Comparison of ENCODE assay signal across 1 cellular context in genomic region chr2:240585681-240586197, GRCh38.
TF ChIP-seq lines count a peak whose summit lies in the region.

No MANE protein-coding gene starts in this region.

TF ChIP-seq in GM23338, 12 proteins besides CTCF, POLR2A, EP300 and RAD21 (continued from another document):
- no peak for TF ChIP-seq ZNF462 (CRISPR knock-in tag; IDR thresholded peaks at IDR 0.05)
- TF ChIP-seq EZH2phosphoT487 (IDR thresholded peaks at IDR 0.05; ENCODE audit: unreplicated experiment) = no peak
TF ChIP-seq in GM23338: peak in this region for 0.
